12 cellular contexts compared by ENCODE assay signal in genomic region chr1:232597721-232598120, GRCh38. TPM values are rescaled to one million over a fixed set of nuclear protein-coding genes. Genes with fewer than 3 reads are reported as not detected.
DNase-seq lines count a peak whose midpoint lies in the region; ATAC-seq and TF ChIP-seq lines count a peak whose summit lies in the region.
"Had no signal": no experiment of that assay in that cellular context is flagged by ENCODE, and none has a peak within 500 bp of the region (broad histone marks: within the 10 kb centered on the region; RNA-seq: fewer than 3 reads in every experiment).

No MANE protein-coding gene starts in this region.

- TF ChIP-seq POLR2A in heart left ventricle (IDR thresholded peaks at IDR 0.05): no peak

- H3K4me3 Mint-ChIP-seq in T-helper 17 cell: no peak overlapping the region
- H3K4me3 Mint-ChIP-seq: neural crest cell had no signal

- intact Hi-C loops in heart left ventricle (cut with DNase I): no loop called here

- H3K27ac ChIP-seq in heart left ventricle: peak overlapping the region in 1 of 12 donors; percentile 46

- no peak overlapping the region for H3K4me3 ChIP-seq in GM12865 (ENCODE audit: low read depth, low read length)
- H3K4me3 ChIP-seq in heart left ventricle: no peak overlapping the region
- H3K4me3 ChIP-seq: cardiac muscle cell had no signal

- WGBS in heart left ventricle, 4 donors: 68 to 87% (median 74%) methylated on average over 2 of the region's 2 CpGs

- no peak for TF ChIP-seq CTCF in GM12865 (IDR thresholded peaks at IDR 0.05; ENCODE audit: insufficient read depth, low read depth, low read length, missing control alignments)
- TF ChIP-seq CTCF in heart left ventricle (IDR thresholded peaks at IDR 0.05): no peak

- no peaks in the 10 kb centered on the region for H3K27me3 ChIP-seq in heart left ventricle
- H3K27me3 ChIP-seq: cardiac muscle cell had no signal

- H3K27ac Mint-ChIP-seq in T-helper 17 cell: peak overlapping the region; percentile 45

- no peaks in the 10 kb centered on the region for H3K36me3 Mint-ChIP-seq in T-helper 17 cell (ENCODE audit: low read depth)

- DNase-seq in GM12865 (ENCODE audit: low read depth): peak; percentile 69
- no peak for DNase-seq in T-helper 17 cell
- DNase-seq in cerebellar nuclear complex (lab: John Stamatoyannopoulos, UW): no peak
- no peak for DNase-seq in heart left ventricle
- no peak for DNase-seq in GM19240 (ENCODE audit: insufficient read length, low spot score)
- DNase-seq: stimulated activated CD4-positive, alpha-beta T cell treated with anti-CD3 and anti-CD28 coated beads, Interleukin-1b, Interleukin-23, amount 100 ng/mL, for 48 hours; T1000 had no signal

- peak; percentile 30 for ATAC-seq in GM19438 (IDR thresholded peaks at IDR 0.05; ENCODE audit: low read depth, unreplicated experiment)
- ATAC-seq in HG02938 (IDR thresholded peaks at IDR 0.05; ENCODE audit: unreplicated experiment): peak; percentile 41
- ATAC-seq in T-helper 17 cell: no peak
- no peak for ATAC-seq in GM18873 (IDR thresholded peaks at IDR 0.05; ENCODE audit: low FRiP score, unreplicated experiment)
- ATAC-seq in heart left ventricle: no peak

- H3K36me3 ChIP-seq in heart left ventricle: no peaks in the 10 kb centered on the region
- H3K36me3 ChIP-seq: cardiac muscle cell had no signal

- H3K4me1 Mint-ChIP-seq in T-helper 17 cell: peaks cover 13% of the 10 kb centered on the region

- H3K27me3 Mint-ChIP-seq in T-helper 17 cell: no peaks in the 10 kb centered on the region

- H3K9me3 ChIP-seq in T-helper 17 cell (ENCODE audit: control insufficient read depth, low read length, poor library complexity, severe bottlenecking) (no peaks in the 10 kb centered on the region), heart left ventricle (no peaks in the 10 kb centered on the region)

- H3K4me1 ChIP-seq in heart left ventricle: peaks cover 0 to 77% (median 50%) of the 10 kb centered on the region in 12 donors

RNA-seq across cellular contexts. Expression of gene SIPA1L2, which starts 32.2 kb away (rescaled TPM):
- total RNA-seq in T-helper 17 cell (1 to 10 TPM; 1.3 to 3.3 TPM), heart left ventricle (100 to 1,000 TPM in 5 of 9 donors, 10 to 100 TPM in 4; 70.8 to 148 (median 102) TPM)
- 100 to 1,000 TPM in 1 of 2 donors, 10 to 100 TPM in 1; 18.1 to 103 TPM for polyA plus RNA-seq in heart left ventricle

Comparison
In these comparisons a context has a peak if more than half of its experiments do, and no peak if none do; other contexts are left out.
1. ATAC-seq: peak in GM19438 (single experiment) and HG02938 (single experiment); none in T-helper 17 cell (single experiment), GM18873 (single experiment) and heart left ventricle (0 of 4).
2. RNA of gene SIPA1L2, which starts 32.2 kb away (total RNA-seq): 70.8 to 148 TPM in heart left ventricle; 1.3 to 3.3 TPM in T-helper 17 cell; every median in the first group is over 10 times any median in the second.